18 cellular contexts compared by ENCODE assay signal in the genomic region with DNA sequence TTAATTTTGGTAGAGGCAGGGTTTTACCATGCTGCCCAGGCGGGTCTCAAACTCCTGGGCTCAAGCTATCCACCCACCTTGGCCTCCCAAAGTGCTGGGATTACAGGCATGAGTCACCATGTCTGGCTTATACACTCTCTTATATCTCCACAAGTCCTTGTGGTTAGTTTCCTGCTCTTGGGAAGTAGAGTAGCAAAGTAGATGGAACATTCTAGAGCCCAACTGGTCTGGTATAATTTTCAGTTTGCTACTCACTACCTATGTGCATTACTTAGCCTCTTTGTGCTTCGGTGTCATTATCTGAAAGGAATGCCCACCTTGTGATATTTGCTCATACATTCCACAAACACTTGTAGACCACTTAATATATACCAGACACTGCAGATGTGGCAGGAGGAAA.
DNase-seq lines count a peak whose midpoint lies in the region; ATAC-seq and TF ChIP-seq lines count a peak whose summit lies in the region.
"Had no signal": no experiment of that assay in that cellular context is flagged by ENCODE, and none has a peak within 500 bp of the region (broad histone marks: within the 10 kb centered on the region; RNA-seq: fewer than 3 reads in every experiment).

No MANE protein-coding gene starts in this region.

- no peak overlapping the region for H2BK12ac ChIP-seq in mesenchymal stem cell (ENCODE audit: low read length in 2 of 2)

- no peak overlapping the region for H2BK15ac ChIP-seq in mesenchymal stem cell (ENCODE audit: low read depth, poor library complexity, severe bottlenecking)

- H2AFZ ChIP-seq in mesenchymal stem cell (ENCODE audit: low read depth, low read length): no peak overlapping the region
- H2AFZ ChIP-seq: parathyroid adenoma had no signal

- peaks cover 0 to 2% (median 0%) of the 10 kb centered on the region in 5 experiments for H3K9me3 Mint-ChIP-seq in brain
- H3K9me3 Mint-ChIP-seq: activated CD4-positive, alpha-beta memory T cell treated with anti-CD3 and anti-CD28 coated beads for 36 hours; activated naive CD4-positive, alpha-beta T cell treated with anti-CD3 and anti-CD28 coated beads, Interleukin-2, amount 10 ng/mL, durations not matched to agents 7 days and 5 days; activated T-cell treated with anti-CD3 and anti-CD28 coated beads, Interleukin-2, amount 50 U/mL, for 24 hours had no signal

- H3K18ac ChIP-seq in mesenchymal stem cell (ENCODE audit: low read depth in 1 of 2, low read length in 2 of 2): no peak overlapping the region

- no peak overlapping the region for H3K23ac ChIP-seq in mesenchymal stem cell (ENCODE audit: low read length in 2 of 2)

- H4K8ac ChIP-seq in mesenchymal stem cell (ENCODE audit: low read length): no peak overlapping the region

- no peak overlapping the region for H3K27ac ChIP-seq in mesenchymal stem cell (ENCODE audit: low read length, poor library complexity, severe bottlenecking)
- H3K27ac ChIP-seq: parathyroid adenoma, stomach had no signal

- no peaks in the 10 kb centered on the region for H3K9me3 ChIP-seq in mesenchymal stem cell (ENCODE audit: control insufficient read depth, low read length)
- H3K9me3 ChIP-seq: stomach had no signal

- H3K79me1 ChIP-seq in mesenchymal stem cell (replicated peaks; ENCODE audit: low read length, poor library complexity, severe bottlenecking): peaks cover 41% of the 10 kb centered on the region

- DNase-seq in ELR (ENCODE audit: low read depth) (peak; percentile 57), NCI-H226 (peak; percentile 52), mesenchymal stem cell (peak; percentile 78), NCI-H524 treated with DMSO at 0.1 percent for 48 hours (lab: John Stamatoyannopoulos, UW) (no peak), ACHN (no peak), cortex of kidney (lab: John Stamatoyannopoulos, UW) (no peak)
- DNase-seq: activated CD4-positive, alpha-beta memory T cell treated with anti-CD3 and anti-CD28 coated beads for 36 hours; activated naive CD4-positive, alpha-beta T cell treated with anti-CD3 and anti-CD28 coated beads, Interleukin-2, amount 10 ng/mL, durations not matched to agents 7 days and 5 days; activated T-cell treated with anti-CD3 and anti-CD28 coated beads, Interleukin-2, amount 50 U/mL, for 24 hours; COR-L47; erythroblast; Karpas-422; NCI-H2171; stomach had no signal

- 100% methylated on average over 1 of the region's 2 CpGs for WGBS in mesenchymal stem cell

- H3K14ac ChIP-seq in mesenchymal stem cell (ENCODE audit: low read length in 2 of 2): no peak overlapping the region

- H2BK5ac ChIP-seq in mesenchymal stem cell (ENCODE audit: low read depth, low read length, poor library complexity, severe bottlenecking): no peak overlapping the region

- in situ Hi-C loops in ACHN (cut with HindIII; ENCODE audit: low pct_ligation_motif_present, low pct_unique_long_range_greater_than_20kb, low sequenced_read_pairs): no loop called here

- no peak overlapping the region for H2AK5ac ChIP-seq in mesenchymal stem cell (ENCODE audit: low read length, severe bottlenecking)

- H3K4ac ChIP-seq in mesenchymal stem cell (ENCODE audit: low read depth in 1 of 2, low read length in 2 of 2): no peak overlapping the region

- peaks cover 23% of the 10 kb centered on the region for H3K4me1 ChIP-seq in mesenchymal stem cell (ENCODE audit: control insufficient read depth, insufficient read depth, low read depth, low read length)
- H3K4me1 ChIP-seq: parathyroid adenoma had no signal

- peak overlapping the region in 3 of 5 experiments; percentile 5 to 63 (median 21) for H3K27ac Mint-ChIP-seq in brain
- H3K27ac Mint-ChIP-seq: activated CD4-positive, alpha-beta memory T cell treated with anti-CD3 and anti-CD28 coated beads for 36 hours; activated naive CD4-positive, alpha-beta T cell treated with anti-CD3 and anti-CD28 coated beads, Interleukin-2, amount 10 ng/mL, durations not matched to agents 7 days and 5 days; activated T-cell treated with anti-CD3 and anti-CD28 coated beads, Interleukin-2, amount 50 U/mL, for 24 hours had no signal

- peaks cover 80% of the 10 kb centered on the region for H3K4me1 Mint-ChIP-seq in brain
- H3K4me1 Mint-ChIP-seq: activated naive CD4-positive, alpha-beta T cell treated with anti-CD3 and anti-CD28 coated beads, Interleukin-2, amount 10 ng/mL, durations not matched to agents 7 days and 5 days had no signal

- ATAC-seq in HG02938 (IDR thresholded peaks at IDR 0.05; ENCODE audit: unreplicated experiment): no peak
- ATAC-seq: Panc1 had no signal

- no peak overlapping the region for H3K4me3 ChIP-seq in mesenchymal stem cell (ENCODE audit: insufficient read depth in 1 of 2, low read depth in 1 of 2, low read length in 2 of 2)
- H3K4me3 ChIP-seq: stomach had no signal

- TF ChIP-seq CTCF in brain (conservative IDR thresholded peaks at IDR 0.05): no peak

- H3K36me3 Mint-ChIP-seq in brain: peaks cover 19% of the 10 kb centered on the region
- H3K36me3 Mint-ChIP-seq: activated CD4-positive, alpha-beta memory T cell treated with anti-CD3 and anti-CD28 coated beads for 36 hours; activated naive CD4-positive, alpha-beta T cell treated with anti-CD3 and anti-CD28 coated beads, Interleukin-2, amount 10 ng/mL, durations not matched to agents 7 days and 5 days had no signal

- no peak overlapping the region for H4K91ac ChIP-seq in mesenchymal stem cell (ENCODE audit: low read length)

- no peak overlapping the region for H3K4me3 Mint-ChIP-seq in brain
- H3K4me3 Mint-ChIP-seq: activated CD4-positive, alpha-beta memory T cell treated with anti-CD3 and anti-CD28 coated beads for 36 hours; activated naive CD4-positive, alpha-beta T cell treated with anti-CD3 and anti-CD28 coated beads, Interleukin-2, amount 10 ng/mL, durations not matched to agents 7 days and 5 days; activated T-cell treated with anti-CD3 and anti-CD28 coated beads, Interleukin-2, amount 50 U/mL, for 24 hours had no signal

- H3K36me3 ChIP-seq in mesenchymal stem cell (ENCODE audit: control insufficient read depth in 1 of 2, insufficient read depth in 2 of 2, low read depth in 1 of 2, low read length in 2 of 2): peaks cover 2 to 46% of the 10 kb centered on the region in 2 experiments
- H3K36me3 ChIP-seq: stomach had no signal

- H3K4me2 ChIP-seq in mesenchymal stem cell (ENCODE audit: low read length, poor library complexity, severe bottlenecking): no peak overlapping the region

- H3K27me3 ChIP-seq in mesenchymal stem cell (ENCODE audit: control insufficient read depth in 1 of 2, insufficient read depth in 1 of 2, low read length in 2 of 2): no peaks in the 10 kb centered on the region
- H3K27me3 ChIP-seq: stomach had no signal

- H2BK120ac ChIP-seq in mesenchymal stem cell (ENCODE audit: low read depth, low read length): no peak overlapping the region

- H3K9ac ChIP-seq in mesenchymal stem cell (ENCODE audit: low read length): no peak overlapping the region
- H3K9ac ChIP-seq: parathyroid adenoma had no signal

- H3K27me3 Mint-ChIP-seq in brain: peaks cover 2% of the 10 kb centered on the region
- H3K27me3 Mint-ChIP-seq: activated CD4-positive, alpha-beta memory T cell treated with anti-CD3 and anti-CD28 coated beads for 36 hours had no signal

Comparison
In these comparisons a context has a peak if more than half of its experiments do, and no peak if none do; other contexts are left out.
1. DNase-seq: peak in ELR (single experiment), NCI-H226 (single experiment) and mesenchymal stem cell (single experiment); none in NCI-H524 treated with DMSO at 0.1 percent for 48 hours (single experiment), ACHN (single experiment) and cortex of kidney (single experiment).